ENCODE assay signal across 15 cellular contexts in the genomic region with DNA sequence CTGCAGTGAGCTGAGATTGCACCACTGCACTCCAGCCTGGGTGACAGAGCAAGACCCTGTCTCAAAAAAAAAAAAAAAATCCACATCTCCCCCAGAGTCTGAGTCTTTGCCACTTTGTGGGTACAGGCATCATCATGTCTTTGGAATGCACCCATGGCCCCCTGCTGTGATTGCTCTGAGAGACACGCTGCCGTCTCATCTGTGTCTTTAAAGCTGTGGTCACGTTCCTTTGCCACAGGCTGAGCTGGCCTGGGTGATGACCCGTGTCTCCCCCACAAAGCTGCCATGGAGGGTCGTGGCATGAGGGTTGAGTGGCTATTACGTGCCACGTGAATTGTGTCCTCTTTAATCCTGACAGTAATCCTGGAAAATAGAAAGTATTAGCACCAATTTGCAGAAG. TPM values are rescaled to one million over a fixed set of nuclear protein-coding genes. Genes with fewer than 3 reads are reported as not detected.
DNase-seq lines count a peak whose midpoint lies in the region; ATAC-seq, FAIRE-seq and TF ChIP-seq lines count a peak whose summit lies in the region.
"Had no signal": no experiment of that assay in that cellular context is flagged by ENCODE, and none has a peak within 500 bp of the region (broad histone marks: within the 10 kb centered on the region; RNA-seq: fewer than 3 reads in every experiment).

No MANE protein-coding gene starts in this region.

- no peak for ATAC-seq in stimulated activated effector memory CD8-positive, alpha-beta T cell treated with anti-CD3 and anti-CD28 coated beads, Interleukin-12 subunit alpha, Interleukin-12 subunit beta, amount 100 ng/mL, for 72 hours
- ATAC-seq: left colon had no signal

- no peaks in the 10 kb centered on the region for H3K36me3 Mint-ChIP-seq in stimulated activated effector memory CD8-positive, alpha-beta T cell treated with anti-CD3 and anti-CD28 coated beads, Interleukin-12 subunit alpha, Interleukin-12 subunit beta, amount 100 ng/mL, for 72 hours
- H3K36me3 Mint-ChIP-seq: activated naive CD8-positive, alpha-beta T cell had no signal

- no peaks in the 10 kb centered on the region for H3K36me3 ChIP-seq in GM23248 (ENCODE audit: low read depth)
- H3K36me3 ChIP-seq in smooth muscle cell (ENCODE audit: low read depth) = no peaks in the 10 kb centered on the region

- H3K4me1 Mint-ChIP-seq in stimulated activated effector memory CD8-positive, alpha-beta T cell treated with anti-CD3 and anti-CD28 coated beads, Interleukin-12 subunit alpha, Interleukin-12 subunit beta, amount 100 ng/mL, for 72 hours = no peaks in the 10 kb centered on the region

- 12 to 18% methylated on average over 7 of the region's 7 CpGs for WGBS in GM23248 (ENCODE audit: low coverage in 1 of 2, low lambda C conversion rate in 2 of 2, missing lambda C conversion rate in 2 of 2), 2 experiments
- WGBS in smooth muscle cell (ENCODE audit: low lambda C conversion rate) = 29% methylated on average over 7 of the region's 7 CpGs

- peaks cover 7% of the 10 kb centered on the region; the same call in 1 of the 2 replicates for H3K79me2 ChIP-seq in GM23248 (ENCODE audit: insufficient read depth)
- H3K79me2 ChIP-seq in smooth muscle cell (ENCODE audit: low read depth) = peaks cover 39% of the 10 kb centered on the region

- peak overlapping the region; percentile 50 for H3K27ac ChIP-seq in GM23248
- peak overlapping the region; percentile 66 for H3K27ac ChIP-seq in smooth muscle cell (ENCODE audit: low read depth)
- H3K27ac ChIP-seq: HL-60 had no signal

- DNase-seq in GM23248 (peak; percentile 86), RKO (ENCODE audit: low spot score) (peak; percentile 36), epithelial cell of proximal tubule (ENCODE audit: low read depth) (peak; percentile 69), smooth muscle cell (lab: John Stamatoyannopoulos, UW; ENCODE audit: unreplicated experiment) (no peak), NCI-H2029 treated with DMSO at 0.1 percent for 48 hours (lab: John Stamatoyannopoulos, UW) (no peak), frontal cortex (ENCODE audit: low spot score in 2 of 2) (no peak)
- DNase-seq in stimulated activated effector memory CD8-positive, alpha-beta T cell treated with anti-CD3 and anti-CD28 coated beads, Interleukin-12 subunit alpha, Interleukin-12 subunit beta, amount 100 ng/mL, for 72 hours (ENCODE audit: low spot score in 2 of 2) = no peak
- no peak for DNase-seq in activated T-cell treated with anti-CD3 and anti-CD28 coated beads, Interleukin-2, amount 50 U/mL, for 1 hour
- DNase-seq: dermis blood vessel endothelial cell, left colon, naive B cell, NCI-H524 had no signal

- H3K9ac ChIP-seq in GM23248 = peak overlapping the region; percentile 58
- H3K9ac ChIP-seq in smooth muscle cell (ENCODE audit: low read depth) = peak overlapping the region; percentile 41

- H3K9me3 ChIP-seq in GM23248 (ENCODE audit: low read depth) (no peaks in the 10 kb centered on the region), smooth muscle cell (replicated peaks; ENCODE audit: low read depth) (no peaks in the 10 kb centered on the region)

- no peaks in the 10 kb centered on the region for H3K9me3 Mint-ChIP-seq in stimulated activated effector memory CD8-positive, alpha-beta T cell treated with anti-CD3 and anti-CD28 coated beads, Interleukin-12 subunit alpha, Interleukin-12 subunit beta, amount 100 ng/mL, for 72 hours
- H3K9me3 Mint-ChIP-seq: naive B cell had no signal

- in situ Hi-C loops in GM23248 (cut with MboI) = no loop called here

- H3K4me3 ChIP-seq in GM23248 (no peak overlapping the region), epithelial cell of proximal tubule (ENCODE audit: low read depth, low read length) (no peak overlapping the region), smooth muscle cell (no peak overlapping the region)

- no peak for FAIRE-seq in frontal cortex (lab: Jason Lieb, UNC)
- FAIRE-seq: TTC549 had no signal

- no peak overlapping the region for H3K27ac Mint-ChIP-seq in stimulated activated effector memory CD8-positive, alpha-beta T cell treated with anti-CD3 and anti-CD28 coated beads, Interleukin-12 subunit alpha, Interleukin-12 subunit beta, amount 100 ng/mL, for 72 hours
- H3K27ac Mint-ChIP-seq: activated naive CD8-positive, alpha-beta T cell had no signal

- H3F3A ChIP-seq in GM23248 (ENCODE audit: insufficient read depth) (peaks cover 16% of the 10 kb centered on the region; the same call in 1 of the 2 replicates), smooth muscle cell (ENCODE audit: low read depth) (peaks cover 17% of the 10 kb centered on the region)

- H2AFZ ChIP-seq in GM23248 (no peak overlapping the region), smooth muscle cell (ENCODE audit: low read depth) (no peak overlapping the region)

- H3K4me3 Mint-ChIP-seq in stimulated activated effector memory CD8-positive, alpha-beta T cell treated with anti-CD3 and anti-CD28 coated beads, Interleukin-12 subunit alpha, Interleukin-12 subunit beta, amount 100 ng/mL, for 72 hours = no peak overlapping the region
- H3K4me3 Mint-ChIP-seq: activated naive CD8-positive, alpha-beta T cell; naive B cell had no signal

- peaks cover 26% of the 10 kb centered on the region for H3K4me1 ChIP-seq in GM23248 (ENCODE audit: insufficient read depth)
- peaks cover 30% of the 10 kb centered on the region for H3K4me1 ChIP-seq in smooth muscle cell (ENCODE audit: low read depth)

- no peaks in the 10 kb centered on the region for H3K9me2 ChIP-seq in GM23248 (ENCODE audit: insufficient read depth)

- H4K20me1 ChIP-seq in GM23248 (ENCODE audit: insufficient read depth) (no peaks in the 10 kb centered on the region), smooth muscle cell (ENCODE audit: low read depth) (peaks cover 61% of the 10 kb centered on the region)

- H3K27me3 ChIP-seq in GM23248 (replicated peaks; ENCODE audit: insufficient read depth) (no peaks in the 10 kb centered on the region), smooth muscle cell (ENCODE audit: low read depth) (no peaks in the 10 kb centered on the region)

- H3K4me2 ChIP-seq in GM23248 (ENCODE audit: unreplicated experiment) (no peak overlapping the region), smooth muscle cell (no peak overlapping the region)

- TF ChIP-seq CTCF in epithelial cell of proximal tubule (conservative IDR thresholded peaks at IDR 0.05; ENCODE audit: low read depth, low read length) = no peak
- no peak for TF ChIP-seq CTCF in smooth muscle cell (IDR thresholded peaks at IDR 0.05; ENCODE audit: borderline replicate concordance, insufficient read depth, poor library complexity, severe bottlenecking)

RNA-seq across cellular contexts. Expression of gene CRISPLD2, which starts 20.2 kb away (rescaled TPM):
- 36.2 and 36.3 TPM in 2 replicates for total RNA-seq in GM23248 (2014; rRNA removed; shearing (Covaris generic))
- 21.5 and 22.6 TPM in 2 replicates for polyA plus RNA-seq in GM23248 (2016; fragmentation: Nextera tagmentation; extraction: Ambion mirVana)
- total RNA-seq in epithelial cell of proximal tubule = 5.8 and 13.7 TPM in 2 replicates
- 63.1 and 104 TPM in 2 replicates for total RNA-seq in smooth muscle cell
- 79.7 and 105 TPM in 2 replicates for polyA plus RNA-seq in smooth muscle cell
- 3.3 TPM for total RNA-seq in frontal cortex

Comparison
In these comparisons a context has a peak if more than half of its experiments do, and no peak if none do; other contexts are left out.
1. DNase-seq: peak in GM23248 (single experiment), RKO (single experiment) and epithelial cell of proximal tubule (single experiment); none in smooth muscle cell (single experiment), NCI-H2029 treated with DMSO at 0.1 percent for 48 hours (single experiment), frontal cortex (0 of 2), stimulated activated effector memory CD8-positive, alpha-beta T cell treated with anti-CD3 and anti-CD28 coated beads, Interleukin-12 subunit alpha, Interleukin-12 subunit beta, amount 100 ng/mL, for 72 hours (0 of 2) and activated T-cell treated with anti-CD3 and anti-CD28 coated beads, Interleukin-2, amount 50 U/mL, for 1 hour (single experiment).